Comparison of ENCODE assay signal across 15 cellular contexts in genomic region chr14:105253329-105253682, GRCh38. TPM values are rescaled to one million over a fixed set of nuclear protein-coding genes. Genes with fewer than 3 reads are reported as not detected.
DNase-seq lines count a peak whose midpoint lies in the region; ATAC-seq and TF ChIP-seq lines count a peak whose summit lies in the region.
"Had no signal": no experiment of that assay in that cellular context is flagged by ENCODE, and none has a peak within 500 bp of the region (broad histone marks: within the 10 kb centered on the region; RNA-seq: fewer than 3 reads in every experiment).

No MANE protein-coding gene starts in this region.

- H3K4me1 ChIP-seq in BLaER1 treated with 17β-estradiol and CSF1 and Interleukin-3, amounts not matched to agents 10 nM and 100 nM = peaks cover 50 to 95% (median 92%) of the 10 kb centered on the region in 10 experiments
- no peaks in the 10 kb centered on the region for H3K4me1 ChIP-seq in neuronal stem cell (ENCODE audit: control insufficient read depth in 2 of 2, insufficient read depth in 1 of 2, low read depth in 1 of 2, low read length in 2 of 2)
- H3K4me1 ChIP-seq in upper lobe of right lung = no peaks in the 10 kb centered on the region
- H3K4me1 ChIP-seq in OCI-LY7 (ENCODE audit: insufficient read depth, low read length, poor library complexity, severe bottlenecking) = peaks cover 10% of the 10 kb centered on the region
- H3K4me1 ChIP-seq: BE2C had no signal

- peak overlapping the region in 5 of 11 experiments; percentile 35 to 77 (median 75); a peak in 8 of 22 replicates for H3K27ac ChIP-seq in BLaER1 treated with 17β-estradiol and CSF1 and Interleukin-3, amounts not matched to agents 10 nM and 100 nM
- peak overlapping the region; percentile 85 for H3K27ac ChIP-seq in RWPE1
- H3K27ac ChIP-seq in neuronal stem cell (replicated peaks; ENCODE audit: low read length) = no peak overlapping the region
- H3K27ac ChIP-seq in upper lobe of right lung = no peak overlapping the region
- H3K27ac ChIP-seq in OCI-LY7 (ENCODE audit: low read depth, low read length, poor library complexity, severe bottlenecking) = no peak overlapping the region
- H3K27ac ChIP-seq: GM23248 had no signal

- POLR2A ChIA-PET in RWPE1 (lab: Yijun Ruan, JAX; ENCODE audit: low non-redundant PET) (no interaction called here), OCI-LY7 (lab: Charles Lee) (no interaction called here)

- H3K79me2 ChIP-seq in OCI-LY7 (ENCODE audit: insufficient read depth, low read depth, low read length) = no peaks in the 10 kb centered on the region

- no peak overlapping the region for H3K18ac ChIP-seq in neuronal stem cell (ENCODE audit: low read length)

- TF ChIP-seq CTCF in RWPE1 (conservative IDR thresholded peaks at IDR 0.05; ENCODE audit: low read depth) = no peak
- TF ChIP-seq CTCF in upper lobe of right lung (IDR thresholded peaks at IDR 0.05) = no peak
- no peak for TF ChIP-seq CTCF in OCI-LY7 (conservative IDR thresholded peaks at IDR 0.05; ENCODE audit: low read length)

- H2BK15ac ChIP-seq in neuronal stem cell (ENCODE audit: low read length) = no peak overlapping the region

- no peak overlapping the region for H2AK5ac ChIP-seq in neuronal stem cell (ENCODE audit: low read depth, low read length)

- no peak overlapping the region for H2BK120ac ChIP-seq in neuronal stem cell (ENCODE audit: low read depth, low read length)

- peaks cover 14% of the 10 kb centered on the region for H3K79me1 ChIP-seq in neuronal stem cell (ENCODE audit: low read depth, low read length)

- peak overlapping the region in 9 of 11 experiments; percentile 84 to 99 (median 97); a peak in 18 of 22 replicates for H3K4me2 ChIP-seq in BLaER1 treated with 17β-estradiol and CSF1 and Interleukin-3, amounts not matched to agents 10 nM and 100 nM
- H3K4me2 ChIP-seq in neuronal stem cell (ENCODE audit: insufficient read depth, low read length, poor library complexity, severe bottlenecking) (no peak overlapping the region), OCI-LY7 (ENCODE audit: low read length) (no peak overlapping the region)

- no peaks in the 10 kb centered on the region for H3K9me3 ChIP-seq in BLaER1 treated with 17β-estradiol and CSF1 and Interleukin-3, amounts not matched to agents 10 nM and 100 nM (replicated peaks in 1 of 11)
- no peaks in the 10 kb centered on the region for H3K9me3 ChIP-seq in neuronal stem cell (replicated peaks in 1 of 2; ENCODE audit: control insufficient read depth in 2 of 2, insufficient read depth in 1 of 2, low read depth in 1 of 2, low read length in 2 of 2)
- no peaks in the 10 kb centered on the region for H3K9me3 ChIP-seq in upper lobe of right lung
- no peaks in the 10 kb centered on the region for H3K9me3 ChIP-seq in OCI-LY7 (ENCODE audit: low read length)
- H3K9me3 ChIP-seq: BE2C had no signal

- H3K23ac ChIP-seq in neuronal stem cell (ENCODE audit: low read depth, low read length, poor library complexity) = no peak overlapping the region

- no peaks in the 10 kb centered on the region for H3K9me2 ChIP-seq in OCI-LY7 (ENCODE audit: insufficient read depth, low read length)

- no peak overlapping the region; a peak in 2 of 20 replicates for H3K4me3 ChIP-seq in BLaER1 treated with 17β-estradiol and CSF1 and Interleukin-3, amounts not matched to agents 10 nM and 100 nM
- peak overlapping the region in 1 of 2 donors; percentile 10 for H3K4me3 ChIP-seq in neuronal stem cell (ENCODE audit: low read length in 2 of 2)
- no peak overlapping the region for H3K4me3 ChIP-seq in upper lobe of right lung
- H3K4me3 ChIP-seq in OCI-LY7 (ENCODE audit: low read depth, low read length, poor library complexity, severe bottlenecking) = no peak overlapping the region
- H3K4me3 ChIP-seq: GM23248 had no signal

- intact Hi-C loops in upper lobe of right lung (cut with DNase I) = no loop called here
- intact Hi-C loops in OCI-LY7 (cut with micrococcal nuclease; ENCODE audit: unreplicated experiment) = no loop called here

- H3K14ac ChIP-seq in neuronal stem cell (ENCODE audit: low read length) = no peak overlapping the region

- no peak overlapping the region for H3K4ac ChIP-seq in neuronal stem cell (ENCODE audit: low read length)

- no TSS peak for BruUV-seq in OCI-LY7 (replicated peaks; lab: Mats Ljungman, UMichigan)

- peaks cover 52 to 93% (median 85%) of the 10 kb centered on the region in 11 experiments; a peak in 21 of 22 replicates for H4K20me1 ChIP-seq in BLaER1 treated with 17β-estradiol and CSF1 and Interleukin-3, amounts not matched to agents 10 nM and 100 nM
- H4K20me1 ChIP-seq in OCI-LY7 (ENCODE audit: insufficient read depth, low read length) = no peaks in the 10 kb centered on the region

- no peak overlapping the region for H2BK12ac ChIP-seq in neuronal stem cell (ENCODE audit: low read length)

- peak overlapping the region in 3 of 11 experiments; percentile 4 to 70 (median 68); a peak in 5 of 22 replicates for H3K9ac ChIP-seq in BLaER1 treated with 17β-estradiol and CSF1 and Interleukin-3, amounts not matched to agents 10 nM and 100 nM
- no peak overlapping the region for H3K9ac ChIP-seq in neuronal stem cell (ENCODE audit: low read depth, low read length, poor library complexity)
- H3K9ac ChIP-seq: GM23248 had no signal

- H2BK5ac ChIP-seq in neuronal stem cell (ENCODE audit: low read length) = peak overlapping the region; percentile 75

- H4K8ac ChIP-seq in neuronal stem cell (ENCODE audit: low read depth, low read length) = no peak overlapping the region

- CTCF ChIA-PET in RWPE1 (lab: Yijun Ruan, JAX) = no interaction called here
- CTCF ChIA-PET in OCI-LY7 (lab: Charles Lee; ENCODE audit: unreplicated experiment) = no interaction called here

- H3K36me3 ChIP-seq in BLaER1 treated with 17β-estradiol and CSF1 and Interleukin-3, amounts not matched to agents 10 nM and 100 nM = peaks cover 8 to 35% (median 19%) of the 10 kb centered on the region in 11 experiments; a peak in 16 of 22 replicates
- H3K36me3 ChIP-seq in neuronal stem cell (replicated peaks in 1 of 2; ENCODE audit: control insufficient read depth in 2 of 2, insufficient read depth in 2 of 2, low read length in 2 of 2) = peaks cover 22 to 49% of the 10 kb centered on the region in 2 donors
- H3K36me3 ChIP-seq in upper lobe of right lung = peaks cover 24% of the 10 kb centered on the region
- H3K36me3 ChIP-seq in OCI-LY7 (ENCODE audit: insufficient read depth, low read length) = no peaks in the 10 kb centered on the region

- WGBS in neuronal stem cell (ENCODE audit: extremely low coverage in 2 of 2, insufficient read length in 2 of 2, insufficient replicate concordance in 1 of 2), 2 donors = no CpG with 5 or more reads among the region's 9 CpGs

- DNase-seq in RWPE1 (ENCODE audit: low spot score) (no peak), neuronal stem cell (ENCODE audit: low spot score) (no peak), upper lobe of right lung (peak; percentile 47), OCI-LY7 (ENCODE audit: low spot score) (no peak)
- DNase-seq: Calu3; CD4-positive, CD25-positive, alpha-beta regulatory T cell; DMS 273 treated with DMSO at 0.1 percent for 48 hours; GM23248; H7; IMR-90; KBM-7 had no signal

- no peak overlapping the region for H4K91ac ChIP-seq in neuronal stem cell (ENCODE audit: low read depth, low read length, poor library complexity)

- H2AFZ ChIP-seq in neuronal stem cell (ENCODE audit: low read length) (no peak overlapping the region), OCI-LY7 (ENCODE audit: low read length) (no peak overlapping the region)
- H2AFZ ChIP-seq: GM23248 had no signal

- H3K27me3 ChIP-seq in BLaER1 treated with 17β-estradiol and CSF1 and Interleukin-3, amounts not matched to agents 10 nM and 100 nM = peaks cover 0 to 42% (median 0%) of the 10 kb centered on the region in 11 experiments; a peak in 5 of 22 replicates
- H3K27me3 ChIP-seq in neuronal stem cell (ENCODE audit: control insufficient read depth in 3 of 3, insufficient read depth in 3 of 3, low read depth in 1 of 3, low read length in 3 of 3) (no peaks in the 10 kb centered on the region), upper lobe of right lung (no peaks in the 10 kb centered on the region)
- H3K27me3 ChIP-seq: BE2C had no signal

- no peak for ATAC-seq in upper lobe of right lung
- ATAC-seq in GM18858 (IDR thresholded peaks at IDR 0.05; ENCODE audit: unreplicated experiment) = no peak
- ATAC-seq in GM21786 (IDR thresholded peaks at IDR 0.05; ENCODE audit: unreplicated experiment) = no peak

RNA-seq across cellular contexts. Expression of gene BTBD6, which starts 5.0 kb away (rescaled TPM):
- 10.8 TPM for polyA plus RNA-seq in neuronal stem cell (2013, experiment 1 of 2)
- polyA plus RNA-seq in neuronal stem cell (2013, experiment 2 of 2) = 10.4 TPM
- total RNA-seq in upper lobe of right lung = 51.3 TPM
- total RNA-seq in OCI-LY7 (2014; rRNA removed; shearing (Covaris generic)) = 27.9 and 30.0 TPM in 2 replicates
- 5.7 and 6.9 TPM in 2 replicates for total RNA-seq in OCI-LY7 (2022)

RNA-seq across cellular contexts. Expression of gene BRF1, which starts 47.5 kb away (rescaled TPM):
- 14.0 TPM for polyA plus RNA-seq in neuronal stem cell (2013, experiment 1 of 2)
- 14.3 TPM for polyA plus RNA-seq in neuronal stem cell (2013, experiment 2 of 2)
- total RNA-seq in upper lobe of right lung (31.2 TPM), OCI-LY7 (2022) (26.4 and 27.0 TPM in 2 replicates)
- total RNA-seq in OCI-LY7 (2014; rRNA removed; shearing (Covaris generic)) = 23.7 and 25.5 TPM in 2 replicates

Comparison
In these comparisons a context has a peak if more than half of its experiments do, and no peak if none do; other contexts are left out.
1. H3K4me2 ChIP-seq: peak in BLaER1 treated with 17β-estradiol and CSF1 and Interleukin-3, amounts not matched to agents 10 nM and 100 nM (9 of 11); none in neuronal stem cell (single experiment) and OCI-LY7 (single experiment).